30 cellular contexts compared by ENCODE assay signal in genomic region chr10:75379817-75380216, GRCh38. TPM values are rescaled to one million over a fixed set of nuclear protein-coding genes. Genes with fewer than 3 reads are reported as not detected.
"Had no signal": no experiment of that assay in that cellular context is flagged by ENCODE, and none has a peak within 500 bp of the region (broad histone marks: within the 10 kb centered on the region; RNA-seq: fewer than 3 reads in every experiment).

No MANE protein-coding gene starts in this region.

- H3K27ac ChIP-seq: dorsolateral prefrontal cortex, epithelial cell of prostate, foreskin keratinocyte, gastroesophageal sphincter, heart left ventricle, left lung, neutrophil, parathyroid adenoma, right lobe of liver, suprapubic skin, upper lobe of right lung, vagina had no signal

- H3K4me1 ChIP-seq: foreskin keratinocyte, heart left ventricle, parathyroid adenoma, right lobe of liver, suprapubic skin, transverse colon, vagina had no signal

- H3K9ac ChIP-seq: parathyroid adenoma had no signal

- H3K27ac Mint-ChIP-seq: endodermal cell; naive thymus-derived CD4-positive, alpha-beta T cell; nephron; progenitor cell of endocrine pancreas had no signal

- H3K9me3 ChIP-seq: gastroesophageal sphincter, heart left ventricle, left lung, neutrophil, right lobe of liver, suprapubic skin, transverse colon, upper lobe of right lung, vagina had no signal

- H2AFZ ChIP-seq: parathyroid adenoma had no signal

- ATAC-seq: esophagus mucosa; foreskin keratinocyte; gastroesophageal sphincter; heart left ventricle; left cardiac atrium; left lung; naive thymus-derived CD4-positive, alpha-beta T cell; stimulated activated naive CD8-positive, alpha-beta T cell treated with anti-CD3 and anti-CD28 coated beads, Interleukin-15, amount 100 ng/mL, for 72 hours; upper lobe of right lung had no signal

- DNase-seq: cortex of kidney; dorsolateral prefrontal cortex; effector CD4-positive, alpha-beta T cell; endodermal cell; foreskin keratinocyte; heart left ventricle; hippocampal formation; left cardiac atrium; left lung; mesendoderm; naive thymus-derived CD4-positive, alpha-beta T cell; right lobe of liver; small intestine; stimulated activated CD4-positive, alpha-beta T cell treated with anti-CD3 and anti-CD28 coated beads, Interleukin-12 subunit alpha, Interleukin-12 subunit beta, amount 100 ng/mL, for 4 hours; stimulated activated CD4-positive, alpha-beta T cell treated with anti-CD3 and anti-CD28 coated beads, Interleukin-1b, Interleukin-23, amount 100 ng/mL, for 48 hours; stimulated activated CD4-positive, alpha-beta T cell treated with anti-CD3 and anti-CD28 coated beads, Interleukin-4, amount 100 ng/mL, for 1 hour; stimulated activated CD8-positive, alpha-beta memory T cell treated with anti-CD3 and anti-CD28 coated beads, Interleukin-4, amount 100 ng/mL, for 48 hours; stimulated activated naive CD4-positive, alpha-beta T cell; stimulated activated naive CD8-positive, alpha-beta T cell treated with anti-CD3 and anti-CD28 coated beads, Interleukin-15, amount 100 ng/mL, for 72 hours; transverse colon; upper lobe of right lung had no signal

- H3K4me1 Mint-ChIP-seq: endodermal cell; naive thymus-derived CD4-positive, alpha-beta T cell; stimulated activated naive CD8-positive, alpha-beta T cell treated with anti-CD3 and anti-CD28 coated beads, Interleukin-15, amount 100 ng/mL, for 72 hours had no signal

- H3K27me3 ChIP-seq: dorsolateral prefrontal cortex, foreskin keratinocyte, gastroesophageal sphincter, heart left ventricle, left lung, right lobe of liver, suprapubic skin, transverse colon, upper lobe of right lung, vagina had no signal

- H3K4me3 ChIP-seq: dorsolateral prefrontal cortex, gastroesophageal sphincter, heart left ventricle, left lung, right lobe of liver, suprapubic skin, transverse colon, upper lobe of right lung, vagina had no signal

- H3K4me3 Mint-ChIP-seq: endodermal cell; naive thymus-derived CD4-positive, alpha-beta T cell; nephron; stimulated activated naive CD8-positive, alpha-beta T cell treated with anti-CD3 and anti-CD28 coated beads, Interleukin-15, amount 100 ng/mL, for 72 hours had no signal

- H3K9me3 Mint-ChIP-seq: endodermal cell; naive thymus-derived CD4-positive, alpha-beta T cell; nephron; stimulated activated naive CD8-positive, alpha-beta T cell treated with anti-CD3 and anti-CD28 coated beads, Interleukin-15, amount 100 ng/mL, for 72 hours had no signal

- H3K36me3 ChIP-seq: gastroesophageal sphincter, heart left ventricle, left lung, neutrophil, right lobe of liver, suprapubic skin, transverse colon, upper lobe of right lung, vagina had no signal

RNA-seq across cellular contexts. Expression of gene ZNF503, which starts 21.7 kb away (rescaled TPM):
- polyA plus RNA-seq: naive thymus-derived CD4-positive, alpha-beta T cell had no signal

RNA-seq across cellular contexts. Expression of gene LRMDA, which starts 51.6 kb away (rescaled TPM):
- polyA plus RNA-seq: foreskin keratinocyte; naive thymus-derived CD4-positive, alpha-beta T cell had no signal
